1 cellular context compared by ENCODE assay signal in genomic region chr20:58876437-58876836, GRCh38.
TF ChIP-seq lines count a peak whose summit lies in the region.

No MANE protein-coding gene starts in this region.

TF ChIP-seq in H1, 55 proteins besides CTCF, POLR2A, EP300 and RAD21 (continued from another document):
- TF ChIP-seq ATF2 (IDR thresholded peaks at IDR 0.05; ENCODE audit: low read length) (no peak), JUND (IDR thresholded peaks at IDR 0.05; ENCODE audit: low read length) (no peak), SP4 (IDR thresholded peaks at IDR 0.05; ENCODE audit: low read length) (no peak), KDM4A (IDR thresholded peaks at IDR 0.05; ENCODE audit: low read depth, low read length, severe bottlenecking) (no peak), GABPA (IDR thresholded peaks at IDR 0.05; ENCODE audit: borderline replicate concordance, insufficient read depth, low read length) (no peak), SP2 (IDR thresholded peaks at IDR 0.05; ENCODE audit: low read length) (no peak), KDM1A (IDR thresholded peaks at IDR 0.05; ENCODE audit: borderline replicate concordance, low read length) (no peak), FOSL1 (IDR thresholded peaks at IDR 0.05; ENCODE audit: insufficient read depth, low read depth, low read length) (no peak), HDAC6 (IDR thresholded peaks at IDR 0.05; ENCODE audit: low read depth, low read length) (no peak), GTF2F1 (IDR thresholded peaks at IDR 0.05; ENCODE audit: borderline replicate concordance, low read depth, low read length) (no peak), POLR2AphosphoS5 (IDR thresholded peaks at IDR 0.05; ENCODE audit: low read depth, low read length) (no peak)
